ENCODE assay signal across 1 cellular context in the genomic region with DNA sequence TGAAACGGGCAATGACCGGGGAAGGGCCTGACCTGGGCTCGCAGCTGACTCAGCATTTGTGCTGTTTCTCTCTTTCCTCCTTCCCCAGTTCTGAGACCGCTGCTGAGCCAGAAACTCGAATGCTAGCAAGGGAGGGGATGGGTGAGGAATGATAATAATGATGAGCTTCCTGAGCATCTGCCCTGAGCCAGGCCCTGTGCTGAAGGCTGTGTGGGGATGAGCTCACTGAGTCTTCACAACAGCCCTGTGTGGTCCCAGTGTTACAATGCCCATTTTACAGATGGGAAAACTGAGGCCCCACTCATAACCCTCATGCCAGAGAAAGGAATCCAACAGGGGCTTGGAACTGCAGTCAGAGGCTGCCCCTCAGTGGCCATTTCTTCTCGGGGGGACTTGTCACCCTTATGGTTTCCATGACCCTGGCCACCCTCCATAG.
TF ChIP-seq lines count a peak whose summit lies in the region.

No MANE protein-coding gene starts in this region.

TF ChIP-seq in IMR-90, 13 proteins besides CTCF, POLR2A, EP300 and RAD21:
- TF ChIP-seq RCOR1 (IDR thresholded peaks at IDR 0.05; ENCODE audit: insufficient replicate concordance, low read length) = peak; percentile 30
- peak; percentile 87 for TF ChIP-seq MAFK (IDR thresholded peaks at IDR 0.05; ENCODE audit: low read depth, low read length)
- TF ChIP-seq RFX5 (IDR thresholded peaks at IDR 0.05; ENCODE audit: low read depth, low read length) = no peak
- no peak for TF ChIP-seq CEBPB (IDR thresholded peaks at IDR 0.05; ENCODE audit: low read depth, low read length)
